8 cellular contexts compared by ENCODE assay signal in the genomic region with DNA sequence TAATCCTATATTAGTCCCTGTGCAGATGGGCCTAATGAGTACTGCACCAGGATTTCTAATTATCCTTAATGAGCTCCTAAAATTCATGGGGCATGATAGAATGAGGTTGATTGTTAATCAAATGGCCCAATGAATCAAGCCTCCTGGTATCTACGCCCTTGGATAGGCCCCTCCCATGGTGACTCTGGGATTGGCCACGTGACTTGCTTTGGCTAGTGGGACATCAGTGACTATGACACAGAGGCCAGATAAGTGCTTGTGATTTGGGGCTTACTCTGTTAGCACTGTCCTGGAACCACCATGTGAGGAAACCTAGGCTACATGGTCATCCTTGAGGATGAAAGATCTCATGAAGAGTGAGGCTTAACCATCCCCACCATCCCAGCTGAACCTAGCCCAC. TPM values are rescaled to one million over a fixed set of nuclear protein-coding genes. Genes with fewer than 3 reads are reported as not detected.
"Had no signal": no experiment of that assay in that cellular context is flagged by ENCODE, and none has a peak within 500 bp of the region (broad histone marks: within the 10 kb centered on the region; RNA-seq: fewer than 3 reads in every experiment).

No MANE protein-coding gene starts in this region.

- H3K4me3 ChIP-seq: GM23338 had no signal

- H3K27ac Mint-ChIP-seq: GM23338, H9 had no signal

- H3K27me3 Mint-ChIP-seq: IgD-negative memory B cell had no signal

- H3K4me3 Mint-ChIP-seq: GM23338, H9 had no signal

- H3K36me3 Mint-ChIP-seq: IgD-negative memory B cell had no signal

- H3K4me2 ChIP-seq: GM23338 had no signal

- H2AFZ ChIP-seq: GM23338 had no signal

- FAIRE-seq: H54, HepG2 had no signal

- DNase-seq: H9, HCEC 1CT, KG1 had no signal

- H3K9me3 Mint-ChIP-seq: IgD-negative memory B cell had no signal

- ATAC-seq: GM23338, HepG2 had no signal

- H3K27ac ChIP-seq: HL-60 had no signal

RNA-seq across cellular contexts. Expression of a gene that starts 41.7 kb away (rescaled TPM):
- polyA plus RNA-seq: IgD-negative memory B cell had no signal
